2 cellular contexts compared by ENCODE assay signal in the genomic region with DNA sequence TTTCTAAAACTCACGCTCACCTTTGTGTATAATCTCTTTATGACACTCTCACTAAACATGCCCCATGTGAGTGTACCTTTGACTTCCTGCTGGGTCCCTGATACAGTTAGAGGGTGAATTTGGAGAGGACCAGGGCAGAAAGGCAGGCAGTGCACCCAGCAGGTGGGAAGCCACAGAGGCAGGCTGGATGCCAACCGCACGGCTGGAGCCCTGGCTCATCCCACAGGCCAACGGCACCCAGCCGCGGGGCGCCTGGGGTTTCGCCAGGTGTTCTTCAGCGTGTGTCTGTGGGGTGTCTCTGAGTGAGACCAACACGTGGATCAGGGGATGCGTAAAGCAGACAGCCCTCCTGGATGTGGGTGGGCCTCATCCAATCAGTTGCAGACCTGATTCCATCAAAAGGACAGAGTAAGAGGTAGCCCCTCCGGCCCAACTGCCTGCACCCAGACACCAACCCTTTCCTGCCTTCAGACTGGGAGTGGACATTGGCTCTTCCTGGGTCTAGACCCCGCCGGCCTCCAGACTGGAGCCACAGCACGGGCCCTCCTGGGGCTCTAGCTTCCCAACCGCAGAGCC.
TF ChIP-seq lines count a peak whose summit lies in the region.

No MANE protein-coding gene starts in this region.

TF ChIP-seq in HEK293, 187 proteins besides CTCF, POLR2A, EP300 and RAD21 (continued from another document):
- TF ChIP-seq, protein P1, sequence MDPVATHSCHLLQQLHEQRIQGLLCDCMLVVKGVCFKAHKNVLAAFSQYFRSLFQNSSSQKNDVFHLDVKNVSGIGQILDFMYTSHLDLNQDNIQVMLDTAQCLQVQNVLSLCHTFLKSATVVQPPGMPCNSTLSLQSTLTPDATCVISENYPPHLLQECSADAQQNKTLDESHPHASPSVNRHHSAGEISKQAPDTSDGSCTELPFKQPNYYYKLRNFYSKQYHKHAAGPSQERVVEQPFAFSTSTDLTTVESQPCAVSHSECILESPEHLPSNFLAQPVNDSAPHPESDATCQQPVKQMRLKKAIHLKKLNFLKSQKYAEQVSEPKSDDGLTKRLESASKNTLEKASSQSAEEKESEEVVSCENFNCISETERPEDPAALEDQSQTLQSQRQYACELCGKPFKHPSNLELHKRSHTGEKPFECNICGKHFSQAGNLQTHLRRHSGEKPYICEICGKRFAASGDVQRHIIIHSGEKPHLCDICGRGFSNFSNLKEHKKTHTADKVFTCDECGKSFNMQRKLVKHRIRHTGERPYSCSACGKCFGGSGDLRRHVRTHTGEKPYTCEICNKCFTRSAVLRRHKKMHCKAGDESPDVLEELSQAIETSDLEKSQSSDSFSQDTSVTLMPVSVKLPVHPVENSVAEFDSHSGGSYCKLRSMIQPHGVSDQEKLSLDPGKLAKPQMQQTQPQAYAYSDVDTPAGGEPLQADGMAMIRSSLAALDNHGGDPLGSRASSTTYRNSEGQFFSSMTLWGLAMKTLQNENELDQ (tag by site-specific recombination; IDR thresholded peaks at IDR 0.05; ENCODE audit: low read depth) = no peak
- TF ChIP-seq ZNF10 (tag by site-specific recombination; IDR thresholded peaks at IDR 0.05) (peak; percentile 87), ZNF16 (tag by site-specific recombination; IDR thresholded peaks at IDR 0.05; ENCODE audit: low read depth) (no peak), ZNF221 (tag by site-specific recombination; IDR thresholded peaks at IDR 0.05; ENCODE audit: borderline replicate concordance) (no peak), ZBTB17 (tag by site-specific recombination; IDR thresholded peaks at IDR 0.05) (no peak), ZNF23 (tag by site-specific recombination; IDR thresholded peaks at IDR 0.05; ENCODE audit: borderline replicate concordance) (no peak), GLIS1 (tag by site-specific recombination; IDR thresholded peaks at IDR 0.05) (peak; percentile 77), ZNF837 (tag by site-specific recombination; IDR thresholded peaks at IDR 0.05) (no peak), ZNF660 (tag by site-specific recombination; IDR thresholded peaks at IDR 0.05) (no peak), ZNF2 (tag by site-specific recombination; IDR thresholded peaks at IDR 0.05) (no peak), GLIS2 (tag by site-specific recombination; IDR thresholded peaks at IDR 0.05) (no peak), KLF10 (tag by site-specific recombination; IDR thresholded peaks at IDR 0.05) (no peak), ZNF223 (tag by site-specific recombination; IDR thresholded peaks at IDR 0.05) (no peak), ZNF112 (tag by site-specific recombination; IDR thresholded peaks at IDR 0.05) (no peak), HOXC10 (CRISPR knock-in tag; IDR thresholded peaks at IDR 0.05) (no peak)
- TF ChIP-seq, protein P2, sequence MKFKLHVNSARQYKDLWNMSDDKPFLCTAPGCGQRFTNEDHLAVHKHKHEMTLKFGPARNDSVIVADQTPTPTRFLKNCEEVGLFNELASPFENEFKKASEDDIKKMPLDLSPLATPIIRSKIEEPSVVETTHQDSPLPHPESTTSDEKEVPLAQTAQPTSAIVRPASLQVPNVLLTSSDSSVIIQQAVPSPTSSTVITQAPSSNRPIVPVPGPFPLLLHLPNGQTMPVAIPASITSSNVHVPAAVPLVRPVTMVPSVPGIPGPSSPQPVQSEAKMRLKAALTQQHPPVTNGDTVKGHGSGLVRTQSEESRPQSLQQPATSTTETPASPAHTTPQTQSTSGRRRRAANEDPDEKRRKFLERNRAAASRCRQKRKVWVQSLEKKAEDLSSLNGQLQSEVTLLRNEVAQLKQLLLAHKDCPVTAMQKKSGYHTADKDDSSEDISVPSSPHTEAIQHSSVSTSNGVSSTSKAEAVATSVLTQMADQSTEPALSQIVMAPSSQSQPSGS (tag by site-specific recombination; IDR thresholded peaks at IDR 0.05; ENCODE audit: low read depth) = no peak
- TF ChIP-seq, protein P3, sequence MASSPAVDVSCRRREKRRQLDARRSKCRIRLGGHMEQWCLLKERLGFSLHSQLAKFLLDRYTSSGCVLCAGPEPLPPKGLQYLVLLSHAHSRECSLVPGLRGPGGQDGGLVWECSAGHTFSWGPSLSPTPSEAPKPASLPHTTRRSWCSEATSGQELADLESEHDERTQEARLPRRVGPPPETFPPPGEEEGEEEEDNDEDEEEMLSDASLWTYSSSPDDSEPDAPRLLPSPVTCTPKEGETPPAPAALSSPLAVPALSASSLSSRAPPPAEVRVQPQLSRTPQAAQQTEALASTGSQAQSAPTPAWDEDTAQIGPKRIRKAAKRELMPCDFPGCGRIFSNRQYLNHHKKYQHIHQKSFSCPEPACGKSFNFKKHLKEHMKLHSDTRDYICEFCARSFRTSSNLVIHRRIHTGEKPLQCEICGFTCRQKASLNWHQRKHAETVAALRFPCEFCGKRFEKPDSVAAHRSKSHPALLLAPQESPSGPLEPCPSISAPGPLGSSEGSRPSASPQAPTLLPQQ (tag by site-specific recombination; IDR thresholded peaks at IDR 0.05) = no peak
- TF ChIP-seq, protein P4, sequence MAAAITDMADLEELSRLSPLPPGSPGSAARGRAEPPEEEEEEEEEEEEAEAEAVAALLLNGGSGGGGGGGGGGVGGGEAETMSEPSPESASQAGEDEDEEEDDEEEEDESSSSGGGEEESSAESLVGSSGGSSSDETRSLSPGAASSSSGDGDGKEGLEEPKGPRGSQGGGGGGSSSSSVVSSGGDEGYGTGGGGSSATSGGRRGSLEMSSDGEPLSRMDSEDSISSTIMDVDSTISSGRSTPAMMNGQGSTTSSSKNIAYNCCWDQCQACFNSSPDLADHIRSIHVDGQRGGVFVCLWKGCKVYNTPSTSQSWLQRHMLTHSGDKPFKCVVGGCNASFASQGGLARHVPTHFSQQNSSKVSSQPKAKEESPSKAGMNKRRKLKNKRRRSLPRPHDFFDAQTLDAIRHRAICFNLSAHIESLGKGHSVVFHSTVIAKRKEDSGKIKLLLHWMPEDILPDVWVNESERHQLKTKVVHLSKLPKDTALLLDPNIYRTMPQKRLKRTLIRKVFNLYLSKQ (tag by site-specific recombination; IDR thresholded peaks at IDR 0.05; ENCODE audit: borderline replicate concordance) = no peak
- TF ChIP-seq, protein P5, sequence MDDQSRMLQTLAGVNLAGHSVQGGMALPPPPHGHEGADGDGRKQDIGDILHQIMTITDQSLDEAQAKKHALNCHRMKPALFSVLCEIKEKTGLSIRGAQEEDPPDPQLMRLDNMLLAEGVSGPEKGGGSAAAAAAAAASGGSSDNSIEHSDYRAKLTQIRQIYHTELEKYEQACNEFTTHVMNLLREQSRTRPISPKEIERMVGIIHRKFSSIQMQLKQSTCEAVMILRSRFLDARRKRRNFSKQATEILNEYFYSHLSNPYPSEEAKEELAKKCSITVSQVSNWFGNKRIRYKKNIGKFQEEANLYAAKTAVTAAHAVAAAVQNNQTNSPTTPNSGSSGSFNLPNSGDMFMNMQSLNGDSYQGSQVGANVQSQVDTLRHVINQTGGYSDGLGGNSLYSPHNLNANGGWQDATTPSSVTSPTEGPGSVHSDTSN (CRISPR knock-in tag; IDR thresholded peaks at IDR 0.05) = no peak
TF ChIP-seq in HEK293: peak in this region for 3.

TF ChIP-seq in WTC11, 78 proteins besides CTCF, POLR2A, EP300 and RAD21 (continued from another document):
- TF ChIP-seq, protein P6, sequence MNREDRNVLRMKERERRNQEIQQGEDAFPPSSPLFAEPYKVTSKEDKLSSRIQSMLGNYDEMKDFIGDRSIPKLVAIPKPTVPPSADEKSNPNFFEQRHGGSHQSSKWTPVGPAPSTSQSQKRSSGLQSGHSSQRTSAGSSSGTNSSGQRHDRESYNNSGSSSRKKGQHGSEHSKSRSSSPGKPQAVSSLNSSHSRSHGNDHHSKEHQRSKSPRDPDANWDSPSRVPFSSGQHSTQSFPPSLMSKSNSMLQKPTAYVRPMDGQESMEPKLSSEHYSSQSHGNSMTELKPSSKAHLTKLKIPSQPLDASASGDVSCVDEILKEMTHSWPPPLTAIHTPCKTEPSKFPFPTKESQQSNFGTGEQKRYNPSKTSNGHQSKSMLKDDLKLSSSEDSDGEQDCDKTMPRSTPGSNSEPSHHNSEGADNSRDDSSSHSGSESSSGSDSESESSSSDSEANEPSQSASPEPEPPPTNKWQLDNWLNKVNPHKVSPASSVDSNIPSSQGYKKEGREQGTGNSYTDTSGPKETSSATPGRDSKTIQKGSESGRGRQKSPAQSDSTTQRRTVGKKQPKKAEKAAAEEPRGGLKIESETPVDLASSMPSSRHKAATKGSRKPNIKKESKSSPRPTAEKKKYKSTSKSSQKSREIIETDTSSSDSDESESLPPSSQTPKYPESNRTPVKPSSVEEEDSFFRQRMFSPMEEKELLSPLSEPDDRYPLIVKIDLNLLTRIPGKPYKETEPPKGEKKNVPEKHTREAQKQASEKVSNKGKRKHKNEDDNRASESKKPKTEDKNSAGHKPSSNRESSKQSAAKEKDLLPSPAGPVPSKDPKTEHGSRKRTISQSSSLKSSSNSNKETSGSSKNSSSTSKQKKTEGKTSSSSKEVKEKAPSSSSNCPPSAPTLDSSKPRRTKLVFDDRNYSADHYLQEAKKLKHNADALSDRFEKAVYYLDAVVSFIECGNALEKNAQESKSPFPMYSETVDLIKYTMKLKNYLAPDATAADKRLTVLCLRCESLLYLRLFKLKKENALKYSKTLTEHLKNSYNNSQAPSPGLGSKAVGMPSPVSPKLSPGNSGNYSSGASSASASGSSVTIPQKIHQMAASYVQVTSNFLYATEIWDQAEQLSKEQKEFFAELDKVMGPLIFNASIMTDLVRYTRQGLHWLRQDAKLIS (CRISPR knock-in tag; IDR thresholded peaks at IDR 0.05; ENCODE audit: borderline replicate concordance) = no peak
